In genomic region chr6:55304747-55305146, GRCh38 we compare ENCODE assay signal across 40 cellular contexts. TPM values are rescaled to one million over a fixed set of nuclear protein-coding genes. Genes with fewer than 3 reads are reported as not detected.
"Had no signal": no experiment of that assay in that cellular context is flagged by ENCODE, and none has a peak within 500 bp of the region (broad histone marks: within the 10 kb centered on the region; RNA-seq: fewer than 3 reads in every experiment).

No MANE protein-coding gene starts in this region.

- ATAC-seq: activated CD4-positive, alpha-beta T cell treated with anti-CD3 and anti-CD28 coated beads for 36 hours; activated CD4-positive, CD25-positive, alpha-beta regulatory T cell treated with anti-CD3 and anti-CD28 coated beads, Interleukin-2, amount 50 U/mL, for 24 hours; activated CD8-positive, alpha-beta memory T cell treated with anti-CD3 and anti-CD28 coated beads, Interleukin-2, amount 10 ng/mL, durations not matched to agents 7 days and 5 days; activated CD8-positive, alpha-beta T cell treated with anti-CD3 and anti-CD28 coated beads, Interleukin-2, amount 10 ng/mL, durations not matched to agents 7 days and 5 days; activated naive CD8-positive, alpha-beta T cell treated with anti-CD3 and anti-CD28 coated beads, Interleukin-2, amount 50 U/mL, for 24 hours; T-cell; T-helper 17 cell; WTC11 had no signal

- H3K4me3 ChIP-seq: adrenal gland, ascending aorta, cardiac muscle cell had no signal

- H3K4me3 Mint-ChIP-seq: activated CD4-positive, alpha-beta memory T cell treated with anti-CD3 and anti-CD28 coated beads, Interleukin-2, amount 10 ng/mL, durations not matched to agents 7 days and 5 days; activated CD4-positive, alpha-beta T cell treated with anti-CD3 and anti-CD28 coated beads for 36 hours; activated CD4-positive, alpha-beta T cell treated with anti-CD3 and anti-CD28 coated beads, Interleukin-2, amount 10 ng/mL, durations not matched to agents 7 days and 5 days; activated CD8-positive, alpha-beta memory T cell treated with anti-CD3 and anti-CD28 coated beads, Interleukin-2, amount 10 ng/mL, durations not matched to agents 7 days and 5 days; activated CD8-positive, alpha-beta T cell treated with anti-CD3 and anti-CD28 coated beads, Interleukin-2, amount 10 ng/mL, durations not matched to agents 7 days and 5 days; activated naive CD4-positive, alpha-beta T cell treated with anti-CD3 and anti-CD28 coated beads for 36 hours; activated naive CD8-positive, alpha-beta T cell; activated naive CD8-positive, alpha-beta T cell treated with anti-CD3 and anti-CD28 coated beads, Interleukin-2, amount 10 ng/mL, durations not matched to agents 7 days and 5 days; activated naive CD8-positive, alpha-beta T cell treated with anti-CD3 and anti-CD28 coated beads, Interleukin-2, amount 50 U/mL, for 24 hours; activated T-cell treated with anti-CD3 and anti-CD28 coated beads, Interleukin-2, amount 50 U/mL, for 24 hours; brain; central memory CD8-positive, alpha-beta T cell; T-cell; T-helper 17 cell; T-helper 2 cell treated with Interferon-gamma antibody and Interleukin-4, amounts not matched to agents 5 μg/mL and 100 μg/mL, for 36 hours; WTC11 had no signal

- H3K27me3 ChIP-seq: adrenal gland, ascending aorta, cardiac muscle cell had no signal

- H3K27me3 Mint-ChIP-seq: activated CD4-positive, alpha-beta memory T cell treated with anti-CD3 and anti-CD28 coated beads, Interleukin-2, amount 10 ng/mL, durations not matched to agents 7 days and 5 days; activated CD4-positive, alpha-beta T cell treated with anti-CD3 and anti-CD28 coated beads for 36 hours; activated CD4-positive, alpha-beta T cell treated with anti-CD3 and anti-CD28 coated beads, Interleukin-2, amount 10 ng/mL, durations not matched to agents 7 days and 5 days; activated CD8-positive, alpha-beta memory T cell treated with anti-CD3 and anti-CD28 coated beads, Interleukin-2, amount 10 ng/mL, durations not matched to agents 7 days and 5 days; activated naive CD8-positive, alpha-beta T cell; activated naive CD8-positive, alpha-beta T cell treated with anti-CD3 and anti-CD28 coated beads, Interleukin-2, amount 10 ng/mL, durations not matched to agents 7 days and 5 days; activated naive CD8-positive, alpha-beta T cell treated with anti-CD3 and anti-CD28 coated beads, Interleukin-2, amount 50 U/mL, for 24 hours; activated T-cell treated with anti-CD3 and anti-CD28 coated beads, Interleukin-2, amount 50 U/mL, for 24 hours; central memory CD8-positive, alpha-beta T cell; T-cell; T-helper 17 cell had no signal

- H3K27ac ChIP-seq: adrenal gland, ascending aorta, cardiac muscle cell, WERI-Rb-1 had no signal

- H3K27ac Mint-ChIP-seq: activated CD4-positive, alpha-beta memory T cell treated with anti-CD3 and anti-CD28 coated beads, Interleukin-2, amount 10 ng/mL, durations not matched to agents 7 days and 5 days; activated CD4-positive, alpha-beta T cell treated with anti-CD3 and anti-CD28 coated beads for 36 hours; activated CD4-positive, alpha-beta T cell treated with anti-CD3 and anti-CD28 coated beads, Interleukin-2, amount 10 ng/mL, durations not matched to agents 7 days and 5 days; activated CD8-positive, alpha-beta memory T cell treated with anti-CD3 and anti-CD28 coated beads, Interleukin-2, amount 10 ng/mL, durations not matched to agents 7 days and 5 days; activated CD8-positive, alpha-beta T cell treated with anti-CD3 and anti-CD28 coated beads, Interleukin-2, amount 10 ng/mL, durations not matched to agents 7 days and 5 days; activated naive CD4-positive, alpha-beta T cell treated with anti-CD3 and anti-CD28 coated beads for 36 hours; activated naive CD8-positive, alpha-beta T cell; activated naive CD8-positive, alpha-beta T cell treated with anti-CD3 and anti-CD28 coated beads, Interleukin-2, amount 10 ng/mL, durations not matched to agents 7 days and 5 days; activated naive CD8-positive, alpha-beta T cell treated with anti-CD3 and anti-CD28 coated beads, Interleukin-2, amount 50 U/mL, for 24 hours; activated T-cell treated with anti-CD3 and anti-CD28 coated beads, Interleukin-2, amount 50 U/mL, for 24 hours; activated T-helper 2 cell treated with anti-CD3 and anti-CD28 coated beads, Interferon-gamma antibody, Interleukin-2, Interleukin-4, amounts not matched to agents 10 μg/mL and 5 μg/mL and 100 μg/mL, durations not matched to agents 14 hours and 24 hours and 36 hours; brain; T-cell; T-helper 17 cell; T-helper 2 cell treated with Interferon-gamma antibody and Interleukin-4, amounts not matched to agents 5 μg/mL and 100 μg/mL, for 36 hours; WTC11 had no signal

- H3K36me3 ChIP-seq: adrenal gland, ascending aorta, cardiac muscle cell, WERI-Rb-1 had no signal

- H3K9me3 ChIP-seq: adrenal gland, ascending aorta had no signal

- H3K4me1 ChIP-seq: adrenal gland, ascending aorta had no signal

- H3K36me3 Mint-ChIP-seq: activated CD8-positive, alpha-beta memory T cell treated with anti-CD3 and anti-CD28 coated beads, Interleukin-2, amount 10 ng/mL, durations not matched to agents 7 days and 5 days; activated naive CD8-positive, alpha-beta T cell; activated naive CD8-positive, alpha-beta T cell treated with anti-CD3 and anti-CD28 coated beads, Interleukin-2, amount 10 ng/mL, durations not matched to agents 7 days and 5 days; brain; T-cell; WTC11 had no signal

- H3K4me1 Mint-ChIP-seq: activated CD4-positive, alpha-beta memory T cell treated with anti-CD3 and anti-CD28 coated beads, Interleukin-2, amount 10 ng/mL, durations not matched to agents 7 days and 5 days; activated CD4-positive, alpha-beta T cell treated with anti-CD3 and anti-CD28 coated beads for 36 hours; activated CD4-positive, alpha-beta T cell treated with anti-CD3 and anti-CD28 coated beads, Interleukin-2, amount 10 ng/mL, durations not matched to agents 7 days and 5 days; activated CD8-positive, alpha-beta memory T cell treated with anti-CD3 and anti-CD28 coated beads, Interleukin-2, amount 10 ng/mL, durations not matched to agents 7 days and 5 days; activated naive CD8-positive, alpha-beta T cell treated with anti-CD3 and anti-CD28 coated beads, Interleukin-2, amount 10 ng/mL, durations not matched to agents 7 days and 5 days; activated naive CD8-positive, alpha-beta T cell treated with anti-CD3 and anti-CD28 coated beads, Interleukin-2, amount 50 U/mL, for 24 hours; brain; central memory CD8-positive, alpha-beta T cell; T-cell; T-helper 17 cell; WTC11 had no signal

- DNase-seq: activated CD4-positive, alpha-beta memory T cell treated with anti-CD3 and anti-CD28 coated beads, Interleukin-2, amount 10 ng/mL, durations not matched to agents 7 days and 5 days; activated CD4-positive, alpha-beta T cell treated with anti-CD3 and anti-CD28 coated beads for 1 hour; activated CD4-positive, alpha-beta T cell treated with anti-CD3 and anti-CD28 coated beads for 36 hours; activated CD4-positive, alpha-beta T cell treated with anti-CD3 and anti-CD28 coated beads for 48 hours; activated CD4-positive, alpha-beta T cell treated with anti-CD3 and anti-CD28 coated beads, Interleukin-2, amount 10 ng/mL, durations not matched to agents 7 days and 5 days; activated CD4-positive, alpha-beta T cell treated with anti-CD3 and anti-CD28 coated beads, Interleukin-2, amount 50 U/mL, for 48 hours; activated CD4-positive, CD25-positive, alpha-beta regulatory T cell; activated CD8-positive, alpha-beta memory T cell treated with anti-CD3 and anti-CD28 coated beads for 24 hours; activated CD8-positive, alpha-beta memory T cell treated with anti-CD3 and anti-CD28 coated beads, Interleukin-2, amount 10 ng/mL, durations not matched to agents 7 days and 5 days; activated CD8-positive, alpha-beta memory T cell treated with anti-CD3 and anti-CD28 coated beads, Interleukin-2, amount 50 U/mL, for 48 hours; activated CD8-positive, alpha-beta T cell treated with anti-CD3 and anti-CD28 coated beads, Interleukin-2, amount 10 ng/mL, durations not matched to agents 7 days and 5 days; activated effector memory CD4-positive, alpha-beta T cell treated with Interleukin-2 at 50 U/mL for 16 hours; activated gamma-delta T cell; activated naive CD4-positive, alpha-beta T cell treated with anti-CD3 and anti-CD28 coated beads for 36 hours; activated naive CD4-positive, alpha-beta T cell treated with anti-CD3 and anti-CD28 coated beads, Interleukin-2, amount 50 U/mL, for 16 hours; activated naive CD8-positive, alpha-beta T cell treated with anti-CD3 and anti-CD28 coated beads, Interleukin-2, amount 10 ng/mL, durations not matched to agents 7 days and 5 days; activated naive CD8-positive, alpha-beta T cell treated with anti-CD3 and anti-CD28 coated beads, Interleukin-2, amount 50 U/mL, for 24 hours; activated T-cell treated with anti-CD3 and anti-CD28 coated beads, Interleukin-2, amount 50 U/mL, for 24 hours; activated T-cell treated with anti-CD3 and anti-CD28 coated beads, Interleukin-2, amount 50 U/mL, for 48 hours; adrenal gland; amygdala; anterior cingulate cortex; caudate nucleus; cerebellar nuclear complex; T-cell; T-helper 17 cell; T-helper 9 cell; WERI-Rb-1 had no signal

RNA-seq across cellular contexts. Expression of gene GFRAL, which starts 22.5 kb away (rescaled TPM):
- total RNA-seq: activated CD4-positive, alpha-beta memory T cell treated with anti-CD3 and anti-CD28 coated beads, Interleukin-2, amount 10 ng/mL, durations not matched to agents 7 days and 5 days; activated CD4-positive, alpha-beta T cell treated with anti-CD3 and anti-CD28 coated beads for 36 hours; activated CD4-positive, alpha-beta T cell treated with anti-CD3 and anti-CD28 coated beads, Interleukin-2, amount 10 ng/mL, durations not matched to agents 7 days and 5 days; activated CD8-positive, alpha-beta memory T cell treated with anti-CD3 and anti-CD28 coated beads, Interleukin-2, amount 10 ng/mL, durations not matched to agents 7 days and 5 days; activated CD8-positive, alpha-beta T cell treated with anti-CD3 and anti-CD28 coated beads, Interleukin-2, amount 10 ng/mL, durations not matched to agents 7 days and 5 days; activated naive CD4-positive, alpha-beta T cell treated with anti-CD3 and anti-CD28 coated beads for 36 hours; activated naive CD8-positive, alpha-beta T cell treated with anti-CD3 and anti-CD28 coated beads, Interleukin-2, amount 10 ng/mL, durations not matched to agents 7 days and 5 days; activated T-helper 2 cell treated with anti-CD3 and anti-CD28 coated beads, Interferon-gamma antibody, Interleukin-2, Interleukin-4, amounts not matched to agents 10 μg/mL and 5 μg/mL and 100 μg/mL, durations not matched to agents 14 hours and 24 hours and 36 hours; adrenal gland; ascending aorta; bronchial epithelial cell; cardiac muscle cell; chondrocyte; T-cell; T-helper 1 cell treated with Interleukin-12 subunit alpha and Interleukin-12 subunit beta and Interleukin-4 antibody, amounts not matched to agents 30 ng/mL and 1 ng/mL, for 36 hours; T-helper 17 cell; WTC11 had no signal
